Comparison of ENCODE assay signal across 27 cellular contexts in the genomic region with DNA sequence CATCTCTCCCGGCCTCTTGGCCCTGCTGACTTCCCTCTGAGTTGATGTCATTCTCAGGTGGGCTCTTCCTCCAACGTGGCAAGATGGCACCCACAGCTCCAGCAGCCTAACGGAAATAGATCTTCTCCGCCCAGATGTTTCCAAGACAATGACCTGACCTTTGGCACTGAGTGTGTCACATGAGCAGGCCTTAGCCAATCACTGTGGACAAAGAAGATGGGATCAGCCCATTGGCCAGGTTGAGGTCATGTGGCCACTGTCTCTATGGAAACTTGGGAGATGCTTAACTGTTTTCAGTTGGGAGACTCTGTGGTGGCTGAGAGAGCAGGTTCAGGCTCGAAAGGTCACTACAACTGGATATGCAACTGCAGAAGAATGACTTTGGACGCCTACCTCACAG. TPM values are rescaled to one million over a fixed set of nuclear protein-coding genes. Genes with fewer than 3 reads are reported as not detected.
DNase-seq lines count a peak whose midpoint lies in the region; ATAC-seq, FAIRE-seq and TF ChIP-seq lines count a peak whose summit lies in the region.
"Had no signal": no experiment of that assay in that cellular context is flagged by ENCODE, and none has a peak within 500 bp of the region (broad histone marks: within the 10 kb centered on the region; RNA-seq: fewer than 3 reads in every experiment).

No MANE protein-coding gene starts in this region.

- H3K4me1 Mint-ChIP-seq in activated naive CD4-positive, alpha-beta T cell treated with anti-CD3 and anti-CD28 coated beads, Interleukin-2, amount 50 U/mL, for 24 hours: peaks cover 50% of the 10 kb centered on the region
- H3K4me1 Mint-ChIP-seq in T-helper 2 cell treated with Interferon-gamma antibody and Interleukin-4, amounts not matched to agents 5 μg/mL and 100 μg/mL, for 36 hours (ENCODE audit: low read depth): peaks cover 27% of the 10 kb centered on the region

- FAIRE-seq in RCC 7860 (lab: Jason Lieb, UNC): no peak
- FAIRE-seq: G401.6, GM19239, H1 had no signal

- peaks cover 5% of the 10 kb centered on the region for H3K9me3 Mint-ChIP-seq in activated naive CD4-positive, alpha-beta T cell treated with anti-CD3 and anti-CD28 coated beads, Interleukin-2, amount 50 U/mL, for 24 hours
- peaks cover 3% of the 10 kb centered on the region for H3K9me3 Mint-ChIP-seq in T-helper 2 cell treated with Interferon-gamma antibody and Interleukin-4, amounts not matched to agents 5 μg/mL and 100 μg/mL, for 36 hours

- H3K4me3 Mint-ChIP-seq in activated naive CD4-positive, alpha-beta T cell treated with anti-CD3 and anti-CD28 coated beads, Interleukin-2, amount 50 U/mL, for 24 hours: no peak overlapping the region
- no peak overlapping the region for H3K4me3 Mint-ChIP-seq in T-helper 2 cell treated with Interferon-gamma antibody and Interleukin-4, amounts not matched to agents 5 μg/mL and 100 μg/mL, for 36 hours
- H3K4me3 Mint-ChIP-seq: CD4-positive, alpha-beta memory T cell; T-helper 17 cell had no signal

- no peak overlapping the region for H3K27ac ChIP-seq in RWPE1
- H3K27ac ChIP-seq: BLaER1 treated with 17β-estradiol and CSF1 and Interleukin-3, amounts not matched to agents 10 nM and 100 nM had no signal

- no peak for ATAC-seq in GM18511 (IDR thresholded peaks at IDR 0.05; ENCODE audit: unreplicated experiment)
- ATAC-seq: HCT116, T-helper 17 cell had no signal

- DNase-seq in activated naive CD4-positive, alpha-beta T cell treated with anti-CD3 and anti-CD28 coated beads, Interleukin-2, amount 50 U/mL, for 16 hours: no peak
- peak; percentile 12 for DNase-seq in M059J (ENCODE audit: low read depth)
- DNase-seq in RCC 7860 (ENCODE audit: low spot score): peak; percentile 1
- DNase-seq in RWPE1 (ENCODE audit: low spot score): no peak
- no peak for DNase-seq in T-helper 2 cell treated with Interferon-gamma antibody and Interleukin-4, amounts not matched to agents 5 μg/mL and 100 μg/mL, for 36 hours (ENCODE audit: low spot score)
- DNase-seq: ACHN; CD4-positive, alpha-beta memory T cell; DMS153; KBM-7; NCI-H1105 treated with DMSO at 0.1 percent for 48 hours; NCI-H1694; NCI-H2081; NCI-H2227 treated with DMSO at 0.1 percent for 48 hours; NCI-H510A; NCI-H774; SHP77; T-helper 17 cell had no signal

- CTCF ChIA-PET in RWPE1 (lab: Yijun Ruan, JAX): no interaction called here

- POLR2A ChIA-PET in RWPE1 (lab: Yijun Ruan, JAX; ENCODE audit: low non-redundant PET): no interaction called here

- no peak for TF ChIP-seq CTCF in RWPE1 (conservative IDR thresholded peaks at IDR 0.05; ENCODE audit: low read depth)

- H3K36me3 Mint-ChIP-seq in activated naive CD4-positive, alpha-beta T cell treated with anti-CD3 and anti-CD28 coated beads, Interleukin-2, amount 50 U/mL, for 24 hours: no peaks in the 10 kb centered on the region
- H3K36me3 Mint-ChIP-seq in T-helper 2 cell treated with Interferon-gamma antibody and Interleukin-4, amounts not matched to agents 5 μg/mL and 100 μg/mL, for 36 hours (ENCODE audit: low read depth): peaks cover 3% of the 10 kb centered on the region
- H3K36me3 Mint-ChIP-seq: CD4-positive, alpha-beta memory T cell had no signal

- no peaks in the 10 kb centered on the region for H3K27me3 Mint-ChIP-seq in activated naive CD4-positive, alpha-beta T cell treated with anti-CD3 and anti-CD28 coated beads, Interleukin-2, amount 50 U/mL, for 24 hours
- no peaks in the 10 kb centered on the region for H3K27me3 Mint-ChIP-seq in T-helper 2 cell treated with Interferon-gamma antibody and Interleukin-4, amounts not matched to agents 5 μg/mL and 100 μg/mL, for 36 hours (ENCODE audit: low read depth)
- H3K27me3 Mint-ChIP-seq: CD4-positive, alpha-beta memory T cell; T-helper 17 cell had no signal

- peak overlapping the region; percentile 62 for H3K27ac Mint-ChIP-seq in activated naive CD4-positive, alpha-beta T cell treated with anti-CD3 and anti-CD28 coated beads, Interleukin-2, amount 50 U/mL, for 24 hours
- H3K27ac Mint-ChIP-seq in T-helper 2 cell treated with Interferon-gamma antibody and Interleukin-4, amounts not matched to agents 5 μg/mL and 100 μg/mL, for 36 hours: no peak overlapping the region
- H3K27ac Mint-ChIP-seq: T-helper 17 cell had no signal

RNA-seq across cellular contexts. Expression of a gene that starts 14.9 kb away (rescaled TPM):
- not detected in 2 replicates for total RNA-seq in M059J (2014; rRNA removed; shearing (Covaris generic))
- total RNA-seq: Caco-2; CD4-positive, alpha-beta memory T cell; Daoy; H1; RPMI7951; T-helper 17 cell had no signal

RNA-seq across cellular contexts. Expression of a gene that starts 24.1 kb away (rescaled TPM):
- not detected in 2 replicates for total RNA-seq in M059J (2014; rRNA removed; shearing (Covaris generic))
- total RNA-seq: Caco-2; CD4-positive, alpha-beta memory T cell; Daoy; H1; RPMI7951; T-helper 17 cell had no signal

RNA-seq across cellular contexts. Expression of a gene that starts 33.7 kb away (rescaled TPM):
- total RNA-seq in M059J (2014; rRNA removed; shearing (Covaris generic)): not detected in 2 replicates
- total RNA-seq: Caco-2; CD4-positive, alpha-beta memory T cell; Daoy; H1; RPMI7951; T-helper 17 cell had no signal

RNA-seq across cellular contexts. Expression of a gene that starts 42.8 kb away (rescaled TPM):
- total RNA-seq in M059J (2014; rRNA removed; shearing (Covaris generic)): not detected in 2 replicates
- total RNA-seq: Caco-2; CD4-positive, alpha-beta memory T cell; Daoy; H1; RPMI7951; T-helper 17 cell had no signal

RNA-seq across cellular contexts. Expression of a gene that starts 52.2 kb away (rescaled TPM):
- not detected in 2 replicates for total RNA-seq in M059J (2014; rRNA removed; shearing (Covaris generic))
- total RNA-seq: Caco-2; CD4-positive, alpha-beta memory T cell; Daoy; H1; RPMI7951; T-helper 17 cell had no signal

Comparison
In these comparisons a context has a peak if more than half of its experiments do, and no peak if none do; other contexts are left out.
1. DNase-seq: peak in M059J (single experiment) and RCC 7860 (single experiment); none in activated naive CD4-positive, alpha-beta T cell treated with anti-CD3 and anti-CD28 coated beads, Interleukin-2, amount 50 U/mL, for 16 hours (single experiment), RWPE1 (single experiment) and T-helper 2 cell treated with Interferon-gamma antibody and Interleukin-4, amounts not matched to agents 5 μg/mL and 100 μg/mL, for 36 hours (single experiment).